Comparison of ENCODE assay signal across 8 cellular contexts in genomic region chr13:97030705-97031452, GRCh38. TPM values are rescaled to one million over a fixed set of nuclear protein-coding genes. Genes with fewer than 3 reads are reported as not detected.
DNase-seq lines count a peak whose midpoint lies in the region; ATAC-seq, FAIRE-seq and TF ChIP-seq lines count a peak whose summit lies in the region.

No MANE protein-coding gene starts in this region.

- H3K27ac ChIP-seq in dorsolateral prefrontal cortex (no peak overlapping the region), transverse colon (no peak overlapping the region)

- TF ChIP-seq CTCF in dorsolateral prefrontal cortex (IDR thresholded peaks at IDR 0.05 in 54 of 56, conservative IDR thresholded peaks at IDR 0.05 in 2 of 56; ENCODE audit: low read depth in 1 of 56, partially characterized antibody in 56 of 56): peak in 50 of 56 donors; percentile 15 to 62 (median 38)
- TF ChIP-seq CTCF in retinal pigment epithelial cell (conservative IDR thresholded peaks at IDR 0.05; ENCODE audit: low read depth, low read length): peak; percentile 50
- TF ChIP-seq CTCF in transverse colon (IDR thresholded peaks at IDR 0.05): peak in 2 of 5 experiments; percentile 19 to 27

- TF ChIP-seq EP300 in transverse colon (IDR thresholded peaks at IDR 0.05; ENCODE audit: low read depth): no peak

- TF ChIP-seq POLR2A in transverse colon (IDR thresholded peaks at IDR 0.05): no peak
- TF ChIP-seq POLR2A in GM12891 (IDR thresholded peaks at IDR 0.05; ENCODE audit: low read depth, low read length): no peak

- DNase-seq in A172 (ENCODE audit: low spot score): peak; percentile 66
- peak; percentile 23 for DNase-seq in NCI-H345 treated with DMSO at 0.1 percent for 48 hours (lab: John Stamatoyannopoulos, UW; ENCODE audit: unreplicated experiment)
- DNase-seq in dorsolateral prefrontal cortex: no peak
- peak; percentile 52 for DNase-seq in retinal pigment epithelial cell (ENCODE audit: low read depth)
- no peak for DNase-seq in transverse colon
- no peak for DNase-seq in GM12891 (ENCODE audit: insufficient read length, low spot score)

- ATAC-seq in GM19468 (IDR thresholded peaks at IDR 0.05; ENCODE audit: extremely low read depth, unreplicated experiment) (peak; percentile 18), GM21528 (IDR thresholded peaks at IDR 0.05; ENCODE audit: low FRiP score, unreplicated experiment) (no peak)

- H3K27me3 ChIP-seq in dorsolateral prefrontal cortex: no peaks in the 10 kb centered on the region
- H3K27me3 ChIP-seq in transverse colon: no peaks in the 10 kb centered on the region

- no peaks in the 10 kb centered on the region for H3K36me3 ChIP-seq in transverse colon

- FAIRE-seq in GM12891 (lab: Jason Lieb, UNC): no peak

- no peaks in the 10 kb centered on the region for H3K9me3 ChIP-seq in transverse colon

- H3K4me1 ChIP-seq in transverse colon: peaks cover 0 to 12% (median 5%) of the 10 kb centered on the region in 4 donors

- in situ Hi-C loops in transverse colon (cut with MboI; ENCODE audit: low pct_ligation_motif_present in 1 of 4, low pct_unique_long_range_greater_than_20kb in 1 of 4, low sequenced_read_pairs in 3 of 4): no loop called here

- no peak overlapping the region for H3K4me3 ChIP-seq in dorsolateral prefrontal cortex
- no peak overlapping the region for H3K4me3 ChIP-seq in retinal pigment epithelial cell (ENCODE audit: low read length)
- no peak overlapping the region for H3K4me3 ChIP-seq in transverse colon

- WGBS in transverse colon (ENCODE audit: low coverage in 1 of 2), 2 donors: 45 to 49% methylated on average over 2 of the region's 2 CpGs

- intact Hi-C loops in dorsolateral prefrontal cortex (cut with DNase I): loop anchor here in 1 of 2 donors (5.0 kb wide), 1 partner anchor 631 kb away; no protein-coding TSS in a partner anchor
- intact Hi-C loops in transverse colon (cut with DNase I; ENCODE audit: low total_unique reads): no loop called here

TF ChIP-seq in GM12891, 5 proteins besides CTCF, POLR2A, EP300 and RAD21:
- TF ChIP-seq PAX5 (IDR thresholded peaks at IDR 0.05; ENCODE audit: insufficient read depth, low read length, severe bottlenecking) (no peak), POLR2AphosphoS5 (IDR thresholded peaks at IDR 0.05; ENCODE audit: low read depth, low read length) (no peak), POU2F2 (IDR thresholded peaks at IDR 0.05; ENCODE audit: low read depth, low read length) (no peak), TAF1 (IDR thresholded peaks at IDR 0.05; ENCODE audit: low read depth, low read length) (no peak)

RNA-seq across cellular contexts. Expression of gene OXGR1, which starts 36.6 kb away (rescaled TPM):
- total RNA-seq in A172 (2014; rRNA removed; shearing (Covaris generic)): not detected in 2 replicates
- 1 to 10 TPM in 90 of 120 experiments, under 1 TPM in 30; 0.33 to 4.9 (median 1.7) TPM for total RNA-seq in dorsolateral prefrontal cortex
- total RNA-seq in transverse colon: 1 to 10 TPM in 2 of 4 donors, not detected in 2; 2.0 to 2.5 TPM
- polyA plus RNA-seq in GM12891 (2012; ENCODE audit: low read depth, missing spikeins): not detected

Comparison
In these comparisons a context has a peak if more than half of its experiments do, and no peak if none do; other contexts are left out.
1. DNase-seq: peak in A172 (single experiment), NCI-H345 treated with DMSO at 0.1 percent for 48 hours (single experiment) and retinal pigment epithelial cell (single experiment); none in dorsolateral prefrontal cortex (0 of 10), transverse colon (single experiment) and GM12891 (single experiment).